ENCODE assay signal across 8 cellular contexts in the genomic region with DNA sequence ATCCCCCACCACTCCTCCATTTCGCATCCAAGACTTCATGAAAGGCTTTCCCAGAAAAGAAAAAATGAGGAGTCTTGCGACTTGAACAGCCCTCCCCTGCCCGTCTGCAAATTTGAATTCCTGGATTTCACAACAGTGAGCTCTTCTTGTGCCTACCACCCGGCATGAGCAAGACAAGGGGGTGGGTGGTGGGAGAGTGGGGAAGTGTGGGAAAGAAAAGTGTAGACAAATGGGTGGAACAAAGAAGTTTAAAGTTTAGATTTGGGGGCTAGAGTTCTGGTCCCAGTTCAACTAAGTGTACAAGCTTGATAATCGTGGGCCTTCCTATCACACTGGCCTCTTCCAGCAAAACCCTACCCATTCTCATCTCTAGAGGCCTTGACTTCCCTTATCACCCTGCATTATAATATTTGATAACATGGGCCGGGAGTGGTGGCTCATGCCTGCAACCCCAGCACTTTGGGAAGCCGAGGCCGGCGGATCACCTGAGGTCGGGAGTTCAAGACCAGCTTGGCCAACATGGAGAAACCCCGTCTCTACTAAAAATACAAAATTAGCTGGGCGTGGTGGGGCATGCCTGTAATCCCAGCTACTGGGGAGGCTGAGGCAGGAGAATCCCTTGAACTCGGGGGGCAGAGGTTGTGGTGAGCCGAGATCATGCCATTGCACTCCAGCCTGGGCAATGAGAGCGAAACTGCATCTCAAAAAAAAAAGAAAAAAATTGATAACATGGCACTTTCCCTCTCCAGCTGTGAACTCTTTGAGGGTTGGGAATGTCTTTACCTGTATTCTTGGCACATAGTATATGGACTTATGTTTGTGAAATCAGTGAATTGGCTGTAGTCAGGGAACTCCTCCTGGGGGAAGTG. TPM values are rescaled to one million over a fixed set of nuclear protein-coding genes. Genes with fewer than 3 reads are reported as not detected.
DNase-seq lines count a peak whose midpoint lies in the region; ATAC-seq and TF ChIP-seq lines count a peak whose summit lies in the region.

No MANE protein-coding gene starts in this region.

- peaks cover 62% of the 10 kb centered on the region for H3K4me1 ChIP-seq in muscle layer of colon (ENCODE audit: insufficient read depth, low read length)

- peak overlapping the region; percentile 94 for H3K4me3 ChIP-seq in AG04450 (ENCODE audit: low read depth, low read length)
- peak overlapping the region; percentile 88 to 95 for H3K4me3 ChIP-seq in cardiac fibroblast (replicated peaks in 1 of 2; ENCODE audit: low read depth in 2 of 2, low read length in 2 of 2)
- H3K4me3 ChIP-seq in muscle layer of colon (ENCODE audit: low read depth in 1 of 2, low read length in 2 of 2), result peak overlapping the region; percentile 80 to 100

- POLR2A ChIA-PET in AG04450 (lab: Yijun Ruan, JAX), result interaction anchor here (0.8 to 1.3 kb wide), 5 partner anchors 9 to 166 kb away, joined by 3 to 20 read pairs (median 7); partner anchors contain the start of genes BAG6, HSPA1A, HSPA1B and HSPA1L

- TF ChIP-seq RAD21 in Ishikawa (IDR thresholded peaks at IDR 0.05; ENCODE audit: low read depth), result no peak

- ATAC-seq in HG02981 (IDR thresholded peaks at IDR 0.05; ENCODE audit: unreplicated experiment), result no peak

- DNase-seq in AG04450 (ENCODE audit: low read depth, low spot score), result no peak
- DNase-seq in cardiac fibroblast (ENCODE audit: low read depth in 2 of 2), result peak; percentile 60 to 65
- no peak for DNase-seq in inferior parietal cortex (ENCODE audit: extremely low spot score)
- no peak for DNase-seq in NCI-H524 (lab: John Stamatoyannopoulos, UW)
- no peak for DNase-seq in activated CD4-positive, CD25-positive, alpha-beta regulatory T cell (lab: John Stamatoyannopoulos, UW)

- H3K9me3 ChIP-seq in AG04450 (ENCODE audit: control insufficient read depth, insufficient read depth, low read length), result no peaks in the 10 kb centered on the region; the same call in 1 of the 2 replicates
- no peaks in the 10 kb centered on the region for H3K9me3 ChIP-seq in muscle layer of colon (ENCODE audit: low read length)

- no peak for TF ChIP-seq EP300 in Ishikawa (IDR thresholded peaks at IDR 0.05; ENCODE audit: borderline replicate concordance)

- H3K27ac ChIP-seq in AG04450 (ENCODE audit: low read depth, low read length) (peak overlapping the region; percentile 78), muscle layer of colon (ENCODE audit: low read depth, low read length) (peak overlapping the region; percentile 93)

- no peaks in the 10 kb centered on the region for H3K27me3 ChIP-seq in AG04450 (ENCODE audit: control insufficient read depth, insufficient read depth, low read length)
- no peaks in the 10 kb centered on the region for H3K27me3 ChIP-seq in muscle layer of colon (ENCODE audit: control insufficient read depth in 1 of 2, insufficient read depth in 2 of 2, low read length in 2 of 2)

- CTCF ChIA-PET in AG04450 (lab: Charles Lee), result interaction anchor here (0.6 kb wide), 2 partner anchors 52 to 120 kb away, joined by 4 to 6 read pairs; no protein-coding TSS in a partner anchor

- H3K36me3 ChIP-seq in muscle layer of colon (ENCODE audit: insufficient read depth, low read length), result peaks cover 28% of the 10 kb centered on the region

- peak overlapping the region; percentile 89 for H3K9ac ChIP-seq in muscle layer of colon (ENCODE audit: low read length)

- TF ChIP-seq CTCF in AG04450 (IDR thresholded peaks at IDR 0.05; ENCODE audit: low read depth, low read length) (no peak), cardiac fibroblast (IDR thresholded peaks at IDR 0.05; ENCODE audit: low read depth, low read length) (no peak)

TF ChIP-seq in Ishikawa, 13 proteins besides CTCF, POLR2A, EP300 and RAD21:
- TF ChIP-seq CEBPB (IDR thresholded peaks at IDR 0.05), result peak; percentile 3; the same call in 1 of the 2 replicates
- TF ChIP-seq TAF1 (IDR thresholded peaks at IDR 0.05; ENCODE audit: low read depth), result no peak
- TF ChIP-seq CREB1 (IDR thresholded peaks at IDR 0.05; ENCODE audit: low read depth), result no peak

RNA-seq across cellular contexts. Expression of gene C6orf47, which starts 0.7 kb away (rescaled TPM):
- polyA plus RNA-seq in AG04450 (2011; rRNA removed), result 10.2 and 11.6 TPM in 2 replicates
- polyA minus RNA-seq in AG04450 (2011; rRNA and poly(A)+ RNA removed), result 9.3 and 11.6 TPM in 2 replicates

RNA-seq across cellular contexts. Expression of gene GPANK1, which starts 3.6 kb away (rescaled TPM):
- polyA plus RNA-seq in AG04450 (2011; rRNA removed), result 12.7 and 13.5 TPM in 2 replicates
- 7.2 and 7.5 TPM in 2 replicates for polyA minus RNA-seq in AG04450 (2011; rRNA and poly(A)+ RNA removed)

RNA-seq across cellular contexts. Expression of gene CSNK2B, which starts 4.6 kb away (rescaled TPM):
- 80.1 and 96.0 TPM in 2 replicates for polyA plus RNA-seq in AG04450 (2011; rRNA removed)
- 128 and 159 TPM in 2 replicates for polyA minus RNA-seq in AG04450 (2011; rRNA and poly(A)+ RNA removed)

RNA-seq across cellular contexts. Expression of gene APOM, which starts 5.5 kb away (rescaled TPM):
- 2.8 and 3.9 TPM in 2 replicates for polyA plus RNA-seq in AG04450 (2011; rRNA removed)
- 1.4 and 2.3 TPM in 2 replicates for polyA minus RNA-seq in AG04450 (2011; rRNA and poly(A)+ RNA removed)

RNA-seq across cellular contexts. Expression of gene LY6G5B, which starts 8.5 kb away (rescaled TPM):
- 5.5 and 7.0 TPM in 2 replicates for polyA plus RNA-seq in AG04450 (2011; rRNA removed)
- 3.1 and 3.7 TPM in 2 replicates for polyA minus RNA-seq in AG04450 (2011; rRNA and poly(A)+ RNA removed)

Comparison
In these comparisons a context has a peak if more than half of its experiments do, and no peak if none do; other contexts are left out.
1. DNase-seq: peak in cardiac fibroblast (2 of 2); none in AG04450 (single experiment), inferior parietal cortex (single experiment), NCI-H524 (0 of 2) and activated CD4-positive, CD25-positive, alpha-beta regulatory T cell (0 of 4).
2. Peak in every context shown above with its lines, with median percentiles within 50 percentile points of each other: H3K4me3 ChIP-seq.